In the genomic region with DNA sequence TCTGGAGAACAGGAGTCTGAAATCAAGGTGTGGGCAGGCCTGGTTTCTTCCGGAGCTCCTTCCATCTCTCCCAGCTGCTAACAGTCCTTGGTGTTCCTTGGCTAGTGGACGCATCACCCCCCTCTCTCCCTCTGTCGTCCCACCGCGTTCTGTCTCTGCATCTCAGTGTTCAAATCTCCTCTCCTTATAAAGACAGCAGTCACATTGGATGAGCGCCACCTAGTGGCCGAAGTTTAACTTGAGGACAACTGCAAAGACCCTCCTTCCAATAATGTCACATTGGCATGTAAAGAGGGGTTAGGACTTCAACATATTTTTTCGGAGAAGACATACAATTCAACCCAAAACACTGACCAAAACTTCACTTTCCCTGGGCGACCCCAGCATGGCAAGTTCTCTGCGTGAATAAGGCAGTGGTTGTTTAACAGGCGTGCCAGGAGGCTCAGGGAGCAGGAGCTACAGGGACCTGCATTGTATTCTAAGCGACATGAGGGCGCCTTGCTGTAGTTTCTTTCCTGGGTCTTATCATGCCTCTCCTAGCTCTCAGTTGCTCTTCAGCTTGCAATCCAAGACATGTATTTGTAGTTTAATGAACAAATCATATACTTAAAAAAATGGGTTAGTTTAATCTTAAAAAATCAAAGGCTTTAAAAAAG, we compare ENCODE assay signal across 8 cellular contexts.
DNase-seq lines count a peak whose midpoint lies in the region; ATAC-seq and TF ChIP-seq lines count a peak whose summit lies in the region.

No MANE protein-coding gene starts in this region.

- in situ Hi-C loops in astrocyte of the spinal cord (cut with HindIII; ENCODE audit: low sequenced_read_pairs) = no loop called here

- peak; percentile 83 for TF ChIP-seq CTCF in GM12872 (IDR thresholded peaks at IDR 0.05; ENCODE audit: insufficient read depth, low read depth, low read length)
- peak; percentile 77 for TF ChIP-seq CTCF in astrocyte of the spinal cord (IDR thresholded peaks at IDR 0.05; ENCODE audit: low read depth, low read length)

- DNase-seq in NCI-H1930 (lab: John Stamatoyannopoulos, UW) (peak; percentile 81 to 85), T-helper 2 cell (peak in 4 of 5 experiments; percentile 19 to 55 (median 28)), astrocyte of the spinal cord (ENCODE audit: low read depth, low spot score) (peak; percentile 85), iris pigment epithelial cell (ENCODE audit: low read depth) (peak; percentile 85)
- peak; percentile 38 to 64 for DNase-seq in stimulated activated CD4-positive, alpha-beta T cell treated with anti-CD3 and anti-CD28 coated beads, Interleukin-1b, Interleukin-23, amount 100 ng/mL, for 4 hours (ENCODE audit: low read depth in 2 of 2)

- H3K4me3 ChIP-seq in astrocyte of the spinal cord (ENCODE audit: low read depth, low read length) = no peak overlapping the region

- ATAC-seq in HG02678 (IDR thresholded peaks at IDR 0.05; ENCODE audit: unreplicated experiment) (peak; percentile 72), GM18517 (IDR thresholded peaks at IDR 0.05; ENCODE audit: unreplicated experiment) (no peak)

Comparison
In these comparisons a context has a peak if more than half of its experiments do, and no peak if none do; other contexts are left out.
1. DNase-seq: peak in every context shown above with its lines; median percentile 85 in astrocyte of the spinal cord; 85 in iris pigment epithelial cell; 83 in NCI-H1930; 51 in stimulated activated CD4-positive, alpha-beta T cell treated with anti-CD3 and anti-CD28 coated beads, Interleukin-1b, Interleukin-23, amount 100 ng/mL, for 4 hours; 28 in T-helper 2 cell.